3 cellular contexts compared by ENCODE assay signal in the genomic region with DNA sequence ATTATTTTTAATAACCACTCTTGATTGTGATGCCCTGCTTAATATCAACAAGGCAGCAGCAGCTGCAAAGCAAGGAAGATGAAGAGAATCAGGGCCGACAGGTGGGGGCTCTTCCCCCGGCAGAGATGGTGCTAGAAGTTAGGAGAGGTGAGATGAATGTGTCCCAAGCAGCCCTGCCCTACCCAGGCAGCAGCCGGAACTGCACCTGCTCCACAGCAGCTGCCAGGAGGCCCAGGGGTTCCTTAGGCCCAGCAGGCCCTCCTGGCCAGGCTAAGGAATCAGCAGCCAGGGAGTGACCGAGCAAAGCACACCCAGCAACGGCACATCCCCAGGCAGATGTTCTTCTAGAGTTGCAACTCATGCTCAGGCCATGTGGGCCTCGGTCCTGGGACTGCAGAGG.
TF ChIP-seq lines count a peak whose summit lies in the region.

No MANE protein-coding gene starts in this region.

TF ChIP-seq in A549, 52 proteins besides CTCF, POLR2A, EP300 and RAD21 (continued from another document):
- TF ChIP-seq, protein P1, sequence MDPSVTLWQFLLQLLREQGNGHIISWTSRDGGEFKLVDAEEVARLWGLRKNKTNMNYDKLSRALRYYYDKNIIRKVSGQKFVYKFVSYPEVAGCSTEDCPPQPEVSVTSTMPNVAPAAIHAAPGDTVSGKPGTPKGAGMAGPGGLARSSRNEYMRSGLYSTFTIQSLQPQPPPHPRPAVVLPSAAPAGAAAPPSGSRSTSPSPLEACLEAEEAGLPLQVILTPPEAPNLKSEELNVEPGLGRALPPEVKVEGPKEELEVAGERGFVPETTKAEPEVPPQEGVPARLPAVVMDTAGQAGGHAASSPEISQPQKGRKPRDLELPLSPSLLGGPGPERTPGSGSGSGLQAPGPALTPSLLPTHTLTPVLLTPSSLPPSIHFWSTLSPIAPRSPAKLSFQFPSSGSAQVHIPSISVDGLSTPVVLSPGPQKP (IDR thresholded peaks at IDR 0.05; ENCODE audit: low read depth, low read length): no peak
- TF ChIP-seq HOXB13 (CRISPR knock-in tag; IDR thresholded peaks at IDR 0.05; ENCODE audit: low read depth) (no peak), NFE2L2 (conservative IDR thresholded peaks at IDR 0.05; ENCODE audit: low read length) (no peak), JUN (IDR thresholded peaks at IDR 0.05) (no peak), MAZ (IDR thresholded peaks at IDR 0.05; ENCODE audit: borderline replicate concordance, low read depth, low read length) (no peak), EHMT2 (IDR thresholded peaks at IDR 0.05; ENCODE audit: low read depth) (no peak), KDM5A (IDR thresholded peaks at IDR 0.05) (no peak), BHLHE40 (IDR thresholded peaks at IDR 0.05; ENCODE audit: low read depth, low read length) (no peak), ZNF302 (CRISPR knock-in tag; IDR thresholded peaks at IDR 0.05) (no peak), HEYL (CRISPR knock-in tag; IDR thresholded peaks at IDR 0.05) (no peak), HOXB5 (CRISPR knock-in tag; IDR thresholded peaks at IDR 0.05) (no peak), CHD4 (IDR thresholded peaks at IDR 0.05; ENCODE audit: borderline replicate concordance) (no peak)
- TF ChIP-seq, protein P2, sequence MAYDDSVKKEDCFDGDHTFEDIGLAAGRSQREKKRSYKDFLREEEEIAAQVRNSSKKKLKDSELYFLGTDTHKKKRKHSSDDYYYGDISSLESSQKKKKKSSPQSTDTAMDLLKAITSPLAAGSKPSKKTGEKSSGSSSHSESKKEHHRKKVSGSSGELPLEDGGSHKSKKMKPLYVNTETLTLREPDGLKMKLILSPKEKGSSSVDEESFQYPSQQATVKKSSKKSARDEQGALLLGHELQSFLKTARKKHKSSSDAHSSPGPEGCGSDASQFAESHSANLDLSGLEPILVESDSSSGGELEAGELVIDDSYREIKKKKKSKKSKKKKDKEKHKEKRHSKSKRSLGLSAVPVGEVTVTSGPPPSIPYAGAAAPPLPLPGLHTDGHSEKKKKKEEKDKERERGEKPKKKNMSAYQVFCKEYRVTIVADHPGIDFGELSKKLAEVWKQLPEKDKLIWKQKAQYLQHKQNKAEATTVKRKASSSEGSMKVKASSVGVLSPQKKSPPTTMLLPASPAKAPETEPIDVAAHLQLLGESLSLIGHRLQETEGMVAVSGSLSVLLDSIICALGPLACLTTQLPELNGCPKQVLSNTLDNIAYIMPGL (CRISPR knock-in tag; IDR thresholded peaks at IDR 0.05; ENCODE audit: borderline replicate concordance): no peak

TF ChIP-seq in GM23338, 12 proteins besides CTCF, POLR2A, EP300 and RAD21 (continued from another document):
- no peak for TF ChIP-seq JUNB (IDR thresholded peaks at IDR 0.05; ENCODE audit: unreplicated experiment)

TF ChIP-seq in SK-N-SH treated with all-trans-retinoic acid at 6 μM for 48 hours, 23 proteins besides CTCF, POLR2A, EP300 and RAD21 (continued from another document):
- TF ChIP-seq, protein P3, sequence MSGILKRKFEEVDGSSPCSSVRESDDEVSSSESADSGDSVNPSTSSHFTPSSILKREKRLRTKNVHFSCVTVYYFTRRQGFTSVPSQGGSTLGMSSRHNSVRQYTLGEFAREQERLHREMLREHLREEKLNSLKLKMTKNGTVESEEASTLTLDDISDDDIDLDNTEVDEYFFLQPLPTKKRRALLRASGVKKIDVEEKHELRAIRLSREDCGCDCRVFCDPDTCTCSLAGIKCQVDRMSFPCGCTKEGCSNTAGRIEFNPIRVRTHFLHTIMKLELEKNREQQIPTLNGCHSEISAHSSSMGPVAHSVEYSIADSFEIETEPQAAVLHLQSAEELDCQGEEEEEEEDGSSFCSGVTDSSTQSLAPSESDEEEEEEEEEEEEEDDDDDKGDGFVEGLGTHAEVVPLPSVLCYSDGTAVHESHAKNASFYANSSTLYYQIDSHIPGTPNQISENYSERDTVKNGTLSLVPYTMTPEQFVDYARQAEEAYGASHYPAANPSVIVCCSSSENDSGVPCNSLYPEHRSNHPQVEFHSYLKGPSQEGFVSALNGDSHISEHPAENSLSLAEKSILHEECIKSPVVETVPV (CRISPR knock-in tag; IDR thresholded peaks at IDR 0.05): no peak
- TF ChIP-seq ARNTL (CRISPR knock-in tag; IDR thresholded peaks at IDR 0.05; ENCODE audit: borderline replicate concordance, low read depth) (no peak), SNAI2 (CRISPR knock-in tag; IDR thresholded peaks at IDR 0.05) (no peak), ZFP30 (CRISPR knock-in tag; IDR thresholded peaks at IDR 0.05) (no peak), TCF4 (CRISPR knock-in tag; IDR thresholded peaks at IDR 0.05; ENCODE audit: borderline replicate concordance) (no peak), ZC3H10 (CRISPR knock-in tag; IDR thresholded peaks at IDR 0.05) (no peak), BACH2 (CRISPR knock-in tag; IDR thresholded peaks at IDR 0.05; ENCODE audit: borderline replicate concordance) (no peak), ISL1 (CRISPR knock-in tag; IDR thresholded peaks at IDR 0.05) (no peak), OSR1 (CRISPR knock-in tag; IDR thresholded peaks at IDR 0.05) (no peak)
- TF ChIP-seq, protein P4, sequence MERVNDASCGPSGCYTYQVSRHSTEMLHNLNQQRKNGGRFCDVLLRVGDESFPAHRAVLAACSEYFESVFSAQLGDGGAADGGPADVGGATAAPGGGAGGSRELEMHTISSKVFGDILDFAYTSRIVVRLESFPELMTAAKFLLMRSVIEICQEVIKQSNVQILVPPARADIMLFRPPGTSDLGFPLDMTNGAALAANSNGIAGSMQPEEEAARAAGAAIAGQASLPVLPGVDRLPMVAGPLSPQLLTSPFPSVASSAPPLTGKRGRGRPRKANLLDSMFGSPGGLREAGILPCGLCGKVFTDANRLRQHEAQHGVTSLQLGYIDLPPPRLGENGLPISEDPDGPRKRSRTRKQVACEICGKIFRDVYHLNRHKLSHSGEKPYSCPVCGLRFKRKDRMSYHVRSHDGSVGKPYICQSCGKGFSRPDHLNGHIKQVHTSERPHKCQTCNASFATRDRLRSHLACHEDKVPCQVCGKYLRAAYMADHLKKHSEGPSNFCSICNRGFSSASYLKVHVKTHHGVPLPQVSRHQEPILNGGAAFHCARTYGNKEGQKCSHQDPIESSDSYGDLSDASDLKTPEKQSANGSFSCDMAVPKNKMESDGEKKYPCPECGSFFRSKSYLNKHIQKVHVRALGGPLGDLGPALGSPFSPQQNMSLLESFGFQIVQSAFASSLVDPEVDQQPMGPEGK (CRISPR knock-in tag; IDR thresholded peaks at IDR 0.05; ENCODE audit: borderline replicate concordance): no peak
- TF ChIP-seq, protein P5, sequence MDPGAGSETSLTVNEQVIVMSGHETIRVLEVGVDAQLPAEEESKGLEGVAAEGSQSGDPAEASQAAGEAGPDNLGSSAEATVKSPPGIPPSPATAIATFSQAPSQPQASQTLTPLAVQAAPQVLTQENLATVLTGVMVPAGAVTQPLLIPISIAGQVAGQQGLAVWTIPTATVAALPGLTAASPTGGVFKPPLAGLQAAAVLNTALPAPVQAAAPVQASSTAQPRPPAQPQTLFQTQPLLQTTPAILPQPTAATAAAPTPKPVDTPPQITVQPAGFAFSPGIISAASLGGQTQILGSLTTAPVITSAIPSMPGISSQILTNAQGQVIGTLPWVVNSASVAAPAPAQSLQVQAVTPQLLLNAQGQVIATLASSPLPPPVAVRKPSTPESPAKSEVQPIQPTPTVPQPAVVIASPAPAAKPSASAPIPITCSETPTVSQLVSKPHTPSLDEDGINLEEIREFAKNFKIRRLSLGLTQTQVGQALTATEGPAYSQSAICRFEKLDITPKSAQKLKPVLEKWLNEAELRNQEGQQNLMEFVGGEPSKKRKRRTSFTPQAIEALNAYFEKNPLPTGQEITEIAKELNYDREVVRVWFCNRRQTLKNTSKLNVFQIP (CRISPR knock-in tag; IDR thresholded peaks at IDR 0.05; ENCODE audit: borderline replicate concordance, low read depth): no peak
